In genomic region chr14:77892890-77893484, GRCh38 we compare ENCODE assay signal across 17 cellular contexts.
"Had no signal": no experiment of that assay in that cellular context is flagged by ENCODE, and none has a peak within 500 bp of the region (broad histone marks: within the 10 kb centered on the region; RNA-seq: fewer than 3 reads in every experiment).

No MANE protein-coding gene starts in this region.

- ATAC-seq: gastroesophageal sphincter, left colon, left lobe of liver, lower lobe of right lung, mucosa of descending colon had no signal

- H3K4me1 Mint-ChIP-seq: immature natural killer cell, mesothelial cell of epicardium had no signal

- H3K4me3 ChIP-seq: coronary artery, dorsolateral prefrontal cortex, esophagus muscularis mucosa, gastroesophageal sphincter, heart left ventricle, hepatocyte, lower lobe of right lung, mucosa of descending colon had no signal

- H3K4me3 Mint-ChIP-seq: immature natural killer cell, mesothelial cell of epicardium had no signal

- DNase-seq: dorsolateral prefrontal cortex; effector CD4-positive, alpha-beta T cell; effector memory CD4-positive, alpha-beta T cell; hypothalamus; immature natural killer cell; islet precursor cell; left colon; lower lobe of right lung; mucosa of descending colon had no signal

- H3K9me3 ChIP-seq: lower lobe of right lung, mucosa of descending colon had no signal

- H3K4me2 ChIP-seq: hepatocyte had no signal

- H3K4me1 ChIP-seq: esophagus muscularis mucosa, foreskin keratinocyte, gastroesophageal sphincter, lower lobe of right lung had no signal

- H3K79me2 ChIP-seq: hepatocyte had no signal

- H3K36me3 ChIP-seq: lower lobe of right lung had no signal

- H3K27ac Mint-ChIP-seq: immature natural killer cell, mesothelial cell of epicardium had no signal

- H3K27ac ChIP-seq: coronary artery, dorsolateral prefrontal cortex, esophagus muscularis mucosa, foreskin keratinocyte, gastroesophageal sphincter, hepatocyte, lower lobe of right lung had no signal

- H2AFZ ChIP-seq: hepatocyte had no signal

- H3K27me3 ChIP-seq: dorsolateral prefrontal cortex, esophagus muscularis mucosa, foreskin keratinocyte, gastroesophageal sphincter, heart left ventricle, hepatocyte had no signal
